Comparison of ENCODE assay signal across 11 cellular contexts in the genomic region with DNA sequence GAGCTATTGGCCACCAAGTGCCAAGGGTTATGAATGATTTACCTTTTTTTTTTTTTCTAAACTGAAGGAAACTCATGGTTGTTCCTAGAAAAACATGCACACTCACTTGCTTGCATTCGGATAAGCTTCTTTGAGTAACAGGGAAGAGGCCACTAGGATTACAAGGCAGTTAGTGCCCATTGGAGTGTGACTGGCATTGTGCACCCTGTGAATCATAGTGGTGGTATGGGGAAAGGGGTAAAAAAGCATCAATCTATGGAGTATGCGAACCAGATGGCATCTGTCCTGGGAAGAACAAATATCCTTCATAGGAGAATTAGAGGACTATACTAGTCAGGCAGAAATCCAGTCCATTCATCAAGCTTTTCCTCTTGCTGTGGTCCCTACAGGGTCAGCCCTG. TPM values are rescaled to one million over a fixed set of nuclear protein-coding genes. Genes with fewer than 3 reads are reported as not detected.
DNase-seq lines count a peak whose midpoint lies in the region; ATAC-seq and TF ChIP-seq lines count a peak whose summit lies in the region.
"Had no signal": no experiment of that assay in that cellular context is flagged by ENCODE, and none has a peak within 500 bp of the region (broad histone marks: within the 10 kb centered on the region; RNA-seq: fewer than 3 reads in every experiment).

No MANE protein-coding gene starts in this region.

- no peak overlapping the region for H3K4me2 ChIP-seq in mesenchymal stem cell (ENCODE audit: low read length, poor library complexity, severe bottlenecking)

- CTCF ChIA-PET in AG04450 (lab: Charles Lee) = interaction anchor here (0.7 to 2.0 kb wide), 2 partner anchors 21 to 236 kb away, joined by 3 to 7 read pairs; no protein-coding TSS in a partner anchor

- no peak overlapping the region for H4K8ac ChIP-seq in mesenchymal stem cell (ENCODE audit: low read length)

- peaks cover 31% of the 10 kb centered on the region for H3K4me1 ChIP-seq in mesenchymal stem cell (ENCODE audit: control insufficient read depth, insufficient read depth, low read depth, low read length)

- peak overlapping the region; percentile 96 for H3K27ac Mint-ChIP-seq in activated naive CD8-positive, alpha-beta T cell

- POLR2A ChIA-PET in AG04450 (lab: Yijun Ruan, JAX) = interaction anchor here (0.6 to 2.4 kb wide), 3 partner anchors 11 to 226 kb away, joined by 4 to 10 read pairs (median 4); partner anchors contain the start of gene CD44

- peak overlapping the region; percentile 66 for H3K27ac ChIP-seq in AG04450 (ENCODE audit: low read depth, low read length)
- peak overlapping the region; percentile 94 for H3K27ac ChIP-seq in mesenchymal stem cell (ENCODE audit: low read length, poor library complexity, severe bottlenecking)
- H3K27ac ChIP-seq: SK-N-MC had no signal

- H3K27me3 Mint-ChIP-seq in activated naive CD8-positive, alpha-beta T cell = no peaks in the 10 kb centered on the region

- ATAC-seq in HG03045 (IDR thresholded peaks at IDR 0.05; ENCODE audit: unreplicated experiment) = no peak
- no peak for ATAC-seq in GM21423 (IDR thresholded peaks at IDR 0.05; ENCODE audit: unreplicated experiment)

- H4K91ac ChIP-seq in mesenchymal stem cell (ENCODE audit: low read length) = no peak overlapping the region

- H2BK12ac ChIP-seq in mesenchymal stem cell (ENCODE audit: low read length in 2 of 2) = peak overlapping the region in 1 of 2 experiments; percentile 45

- no peaks in the 10 kb centered on the region for H3K79me1 ChIP-seq in mesenchymal stem cell (replicated peaks; ENCODE audit: low read length, poor library complexity, severe bottlenecking)

- WGBS in mesenchymal stem cell = 78% methylated on average over 2 of the region's 2 CpGs

- H3K4me1 Mint-ChIP-seq in activated naive CD8-positive, alpha-beta T cell (ENCODE audit: low read depth) = peaks cover 100% of the 10 kb centered on the region

- H2BK5ac ChIP-seq in mesenchymal stem cell (ENCODE audit: low read depth, low read length, poor library complexity, severe bottlenecking) = no peak overlapping the region

- no peak overlapping the region for H2BK15ac ChIP-seq in mesenchymal stem cell (ENCODE audit: low read depth, poor library complexity, severe bottlenecking)

- H3K4me3 ChIP-seq in AG04450 (ENCODE audit: low read depth, low read length) = no peak overlapping the region
- peak overlapping the region in 1 of 2 experiments; percentile 6 for H3K4me3 ChIP-seq in mesenchymal stem cell (ENCODE audit: insufficient read depth in 1 of 2, low read depth in 1 of 2, low read length in 2 of 2)
- H3K4me3 ChIP-seq: SK-N-MC had no signal

- no peak for DNase-seq in AG04450 (ENCODE audit: low read depth, low spot score)
- peak; percentile 35 for DNase-seq in HS-5 (ENCODE audit: low read depth)
- peak; percentile 55 for DNase-seq in mesenchymal stem cell
- DNase-seq in GM03348 (ENCODE audit: low spot score) = no peak
- no peak for DNase-seq in iPS-NIHi11 (ENCODE audit: low spot score)
- DNase-seq: DMS79 treated with DMSO at 0.1 percent for 48 hours, NCI-H1694 had no signal

- H3K18ac ChIP-seq in mesenchymal stem cell (ENCODE audit: low read depth in 1 of 2, low read length in 2 of 2) = peak overlapping the region in 1 of 2 experiments; percentile 31

- peak overlapping the region; percentile 58 for H2BK120ac ChIP-seq in mesenchymal stem cell (ENCODE audit: low read depth, low read length)

- H3K27me3 ChIP-seq in AG04450 (ENCODE audit: control insufficient read depth, insufficient read depth, low read length) = no peaks in the 10 kb centered on the region
- H3K27me3 ChIP-seq in mesenchymal stem cell (ENCODE audit: control insufficient read depth in 1 of 2, insufficient read depth in 1 of 2, low read length in 2 of 2) = no peaks in the 10 kb centered on the region

- TF ChIP-seq CTCF in AG04450 (IDR thresholded peaks at IDR 0.05; ENCODE audit: low read depth, low read length) = no peak

- no peak overlapping the region for H3K23ac ChIP-seq in mesenchymal stem cell (ENCODE audit: low read length in 2 of 2)

- no peak overlapping the region for H2AFZ ChIP-seq in mesenchymal stem cell (ENCODE audit: low read depth, low read length)

- H3K4me3 Mint-ChIP-seq in activated naive CD8-positive, alpha-beta T cell = peak overlapping the region; percentile 68

- H3K14ac ChIP-seq in mesenchymal stem cell (ENCODE audit: low read length in 2 of 2) = no peak overlapping the region

- no peaks in the 10 kb centered on the region for H3K9me3 ChIP-seq in AG04450 (ENCODE audit: control insufficient read depth, insufficient read depth, low read length)
- no peaks in the 10 kb centered on the region for H3K9me3 ChIP-seq in mesenchymal stem cell (ENCODE audit: control insufficient read depth, low read length)

- H2AK5ac ChIP-seq in mesenchymal stem cell (ENCODE audit: low read length, severe bottlenecking) = no peak overlapping the region

- H3K9me3 Mint-ChIP-seq in activated naive CD8-positive, alpha-beta T cell (ENCODE audit: low read depth) = no peaks in the 10 kb centered on the region

- peaks cover 0 to 68% of the 10 kb centered on the region in 2 experiments for H3K36me3 ChIP-seq in mesenchymal stem cell (ENCODE audit: control insufficient read depth in 1 of 2, insufficient read depth in 2 of 2, low read depth in 1 of 2, low read length in 2 of 2)

- no peak overlapping the region for H3K4ac ChIP-seq in mesenchymal stem cell (ENCODE audit: low read depth in 1 of 2, low read length in 2 of 2)

- H3K36me3 Mint-ChIP-seq in activated naive CD8-positive, alpha-beta T cell = peaks cover 22% of the 10 kb centered on the region

- peak overlapping the region; percentile 90 for H3K9ac ChIP-seq in mesenchymal stem cell (ENCODE audit: low read length)

RNA-seq across cellular contexts. Expression of gene CD44, which starts 24.2 kb away (rescaled TPM):
- polyA plus RNA-seq in AG04450 (2011; rRNA removed) = 1,799 and 1,817 TPM in 2 replicates
- polyA minus RNA-seq in AG04450 (2011; rRNA and poly(A)+ RNA removed) = 2,797 and 2,845 TPM in 2 replicates
- polyA plus RNA-seq in mesenchymal stem cell (2013, experiment 1 of 2) = 1,373 TPM
- 1,315 TPM for polyA plus RNA-seq in mesenchymal stem cell (2013, experiment 2 of 2)

Comparison
In these comparisons a context has a peak if more than half of its experiments do, and no peak if none do; other contexts are left out.
1. DNase-seq: peak in HS-5 (single experiment) and mesenchymal stem cell (single experiment); none in AG04450 (single experiment), GM03348 (single experiment) and iPS-NIHi11 (single experiment).